9 cellular contexts compared by ENCODE assay signal in the genomic region with DNA sequence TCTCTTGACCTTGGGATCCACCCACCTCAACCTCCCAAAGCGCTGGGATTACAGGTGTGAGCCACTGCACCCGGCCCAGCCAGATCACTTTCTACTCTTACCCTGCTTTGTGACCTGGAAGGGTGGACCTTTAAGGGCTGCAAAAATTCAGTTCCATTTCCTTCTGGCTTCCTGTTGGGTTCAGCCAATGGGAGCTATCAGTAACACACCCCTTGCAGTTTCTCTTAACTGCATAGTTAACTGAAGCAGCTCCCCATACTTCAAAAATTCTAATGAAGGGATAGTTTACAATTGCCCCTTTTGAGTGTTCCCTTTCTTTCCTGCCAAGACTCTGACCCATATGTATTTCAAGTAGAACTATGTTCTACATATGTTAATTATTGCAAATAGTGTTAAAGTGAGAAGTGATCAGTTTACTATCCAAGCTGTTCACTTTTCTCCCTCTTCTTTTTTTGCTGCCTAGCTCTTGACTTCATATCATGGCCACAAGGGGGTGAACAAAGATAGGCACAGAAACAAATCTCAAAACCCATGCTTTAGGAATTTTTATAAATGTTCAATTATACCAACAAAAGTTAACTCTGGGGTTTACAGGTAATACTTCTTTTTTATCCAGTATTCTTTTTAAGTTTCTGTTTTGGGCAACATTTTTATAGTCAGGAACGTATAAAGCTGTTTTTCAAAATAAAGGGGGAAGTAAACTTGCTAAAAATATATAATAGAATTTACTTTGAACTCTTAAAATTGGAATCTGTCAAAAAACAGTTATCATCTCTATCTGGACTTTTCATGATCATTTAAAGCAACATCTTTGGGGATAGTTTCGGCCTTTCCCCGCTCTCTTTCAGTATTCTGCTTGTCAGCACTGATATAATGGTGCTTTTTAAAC. TPM values are rescaled to one million over a fixed set of nuclear protein-coding genes. Genes with fewer than 3 reads are reported as not detected.
DNase-seq lines count a peak whose midpoint lies in the region; ATAC-seq and TF ChIP-seq lines count a peak whose summit lies in the region.
"Had no signal": no experiment of that assay in that cellular context is flagged by ENCODE, and none has a peak within 500 bp of the region (broad histone marks: within the 10 kb centered on the region; RNA-seq: fewer than 3 reads in every experiment).

No MANE protein-coding gene starts in this region.

- H3K4me3 ChIP-seq in H7 (ENCODE audit: insufficient read depth, low read depth, low read length): no peak overlapping the region
- no peak overlapping the region for H3K4me3 ChIP-seq in tibial artery
- H3K4me3 ChIP-seq: skin epidermis had no signal

- H3K4me1 ChIP-seq in foreskin keratinocyte (no peaks in the 10 kb centered on the region), tibial artery (no peaks in the 10 kb centered on the region)

- H3K27ac ChIP-seq in foreskin keratinocyte: no peak overlapping the region
- H3K27ac ChIP-seq in tibial artery: no peak overlapping the region
- H3K27ac ChIP-seq: skin epidermis had no signal

- H3K27me3 ChIP-seq in H7 (ENCODE audit: control insufficient read depth, insufficient read depth, low read length) (no peaks in the 10 kb centered on the region), foreskin keratinocyte (no peaks in the 10 kb centered on the region), tibial artery (peaks cover 0 to 7% of the 10 kb centered on the region in 2 donors)

- peak; percentile 88 for TF ChIP-seq CTCF in foreskin keratinocyte (conservative IDR thresholded peaks at IDR 0.05)
- TF ChIP-seq CTCF in tibial artery (IDR thresholded peaks at IDR 0.05): peak; percentile 6 to 24

- DNase-seq in Caki2 (ENCODE audit: low read depth) (peak; percentile 17), H7 (peak; percentile 27), SHP77 treated with DMSO at 0.1 percent for 48 hours (lab: John Stamatoyannopoulos, UW) (peak; percentile 14), foreskin keratinocyte (peak in 1 of 2 donors; percentile 13), tibial artery (no peak), KG1 (lab: John Stamatoyannopoulos, UW) (no peak)

- no peaks in the 10 kb centered on the region for H3K9me3 ChIP-seq in tibial artery

- H3K36me3 ChIP-seq in H7 (replicated peaks; ENCODE audit: control insufficient read depth, insufficient read depth, low read length) (no peaks in the 10 kb centered on the region), tibial artery (no peaks in the 10 kb centered on the region)

- ATAC-seq in foreskin keratinocyte (peak; percentile 41), HG02610 (IDR thresholded peaks at IDR 0.05; ENCODE audit: unreplicated experiment) (no peak), GM19455 (IDR thresholded peaks at IDR 0.05; ENCODE audit: unreplicated experiment) (no peak)

- intact Hi-C loops in tibial artery (cut with DNase I; ENCODE audit: low total_unique reads): no loop called here

- in situ Hi-C loops in Caki2 (cut with HindIII; ENCODE audit: low pct_unique_long_range_greater_than_20kb, low sequenced_read_pairs): no loop called here

RNA-seq across cellular contexts. Expression of a gene that starts 8.1 kb away (rescaled TPM):
- total RNA-seq in Caki2 (2014; rRNA removed; shearing (Covaris generic); ENCODE audit: low replicate concordance): 0.35 and 0.88 TPM in 2 replicates
- total RNA-seq in H7 (2014; rRNA removed; shearing (Covaris generic)): 0.55 and 0.69 TPM in 2 replicates
- 0.88 and 0.95 TPM in 2 replicates for total RNA-seq in foreskin keratinocyte
- 0.28 and 0.37 TPM in 2 replicates for polyA plus RNA-seq in foreskin keratinocyte

RNA-seq across cellular contexts. Expression of a gene that starts 8.4 kb away (rescaled TPM):
- total RNA-seq in Caki2 (2014; rRNA removed; shearing (Covaris generic); ENCODE audit: low replicate concordance): 37.4 and 51.1 TPM in 2 replicates
- 17.0 and 30.1 TPM in 2 replicates for total RNA-seq in H7 (2014; rRNA removed; shearing (Covaris generic))
- total RNA-seq in foreskin keratinocyte: 47.2 and 51.8 TPM in 2 replicates
- polyA plus RNA-seq in foreskin keratinocyte: 76.3 and 80.0 TPM in 2 replicates

Comparison
In these comparisons a context has a peak if more than half of its experiments do, and no peak if none do; other contexts are left out.
1. DNase-seq: peak in Caki2 (single experiment), H7 (single experiment) and SHP77 treated with DMSO at 0.1 percent for 48 hours (single experiment); none in tibial artery (0 of 2) and KG1 (single experiment).